ENCODE assay signal across 21 cellular contexts in genomic region chr12:104501115-104501514, GRCh38. TPM values are rescaled to one million over a fixed set of nuclear protein-coding genes. Genes with fewer than 3 reads are reported as not detected.
DNase-seq lines count a peak whose midpoint lies in the region; ATAC-seq and TF ChIP-seq lines count a peak whose summit lies in the region.
"Had no signal": no experiment of that assay in that cellular context is flagged by ENCODE, and none has a peak within 500 bp of the region (broad histone marks: within the 10 kb centered on the region; RNA-seq: fewer than 3 reads in every experiment).

No MANE protein-coding gene starts in this region.

- H3K9me3 Mint-ChIP-seq in natural killer cell, result no peaks in the 10 kb centered on the region
- no peaks in the 10 kb centered on the region for H3K9me3 Mint-ChIP-seq in natural killer cell treated with Interleukin-12 subunit alpha and Interleukin-12 subunit beta and Interleukin-15 and Interleukin-18, amount 100 ng/mL, for 72 hours
- H3K9me3 Mint-ChIP-seq in effector memory CD8-positive, alpha-beta T cell, result no peaks in the 10 kb centered on the region

- H3K9me3 ChIP-seq in KOPT-K1 (ENCODE audit: insufficient read depth, low read length, poor library complexity, severe bottlenecking) (no peaks in the 10 kb centered on the region), left lung (no peaks in the 10 kb centered on the region), vagina (no peaks in the 10 kb centered on the region)
- H3K9me3 ChIP-seq: A549, Peyer's patch, SJCRH30 had no signal

- H3K36me3 ChIP-seq in KOPT-K1 (ENCODE audit: insufficient read depth, low read length), result peaks cover 64% of the 10 kb centered on the region
- H3K36me3 ChIP-seq in left lung, result no peaks in the 10 kb centered on the region
- no peaks in the 10 kb centered on the region for H3K36me3 ChIP-seq in vagina
- H3K36me3 ChIP-seq: Peyer's patch, SJCRH30 had no signal

- H3K27ac ChIP-seq in KOPT-K1 (ENCODE audit: low read depth, low read length, poor library complexity, severe bottlenecking) (peak overlapping the region; percentile 99), left lung (no peak overlapping the region), vagina (peak overlapping the region; percentile 55)
- H3K27ac ChIP-seq: A549, Peyer's patch, SJCRH30 had no signal

- no peak for TF ChIP-seq CTCF in natural killer cell (IDR thresholded peaks at IDR 0.05)
- TF ChIP-seq CTCF in left lung (IDR thresholded peaks at IDR 0.05), result no peak
- TF ChIP-seq CTCF in vagina (IDR thresholded peaks at IDR 0.05), result no peak
- TF ChIP-seq CTCF in omental fat pad (IDR thresholded peaks at IDR 0.05), result no peak

- H3K4me3 ChIP-seq in left lung (no peak overlapping the region), vagina (no peak overlapping the region)
- H3K4me3 ChIP-seq: A549, Peyer's patch, SJCRH30 had no signal

- H3K27ac Mint-ChIP-seq in natural killer cell, result peak overlapping the region; percentile 0 to 35
- H3K27ac Mint-ChIP-seq in natural killer cell treated with Interleukin-12 subunit alpha and Interleukin-12 subunit beta and Interleukin-15 and Interleukin-18, amount 100 ng/mL, for 72 hours, result peak overlapping the region in 1 of 2 donors; percentile 96
- H3K27ac Mint-ChIP-seq in effector memory CD8-positive, alpha-beta T cell, result peak overlapping the region in 1 of 2 donors; percentile 25
- H3K27ac Mint-ChIP-seq: B cell had no signal

- H3K36me3 Mint-ChIP-seq in natural killer cell, result no peaks in the 10 kb centered on the region
- H3K36me3 Mint-ChIP-seq in natural killer cell treated with Interleukin-12 subunit alpha and Interleukin-12 subunit beta and Interleukin-15 and Interleukin-18, amount 100 ng/mL, for 72 hours, result peaks cover 11% of the 10 kb centered on the region
- H3K36me3 Mint-ChIP-seq in effector memory CD8-positive, alpha-beta T cell (ENCODE audit: insufficient read depth), result peaks cover 26% of the 10 kb centered on the region

- no peak for TF ChIP-seq POLR2A in vagina (IDR thresholded peaks at IDR 0.05)

- H3K27me3 ChIP-seq in left lung (no peaks in the 10 kb centered on the region), vagina (no peaks in the 10 kb centered on the region)
- H3K27me3 ChIP-seq: Peyer's patch, SJCRH30 had no signal

- no peak for DNase-seq in natural killer cell
- no peak for DNase-seq in natural killer cell treated with Interleukin-12 subunit alpha and Interleukin-12 subunit beta and Interleukin-15 and Interleukin-18, amount 100 ng/mL, for 72 hours (ENCODE audit: low spot score)
- no peak for DNase-seq in left lung
- no peak for DNase-seq in vagina (ENCODE audit: extremely low spot score in 2 of 2)
- DNase-seq in effector memory CD8-positive, alpha-beta T cell, result no peak
- no peak for DNase-seq in mesenteric fat pad (ENCODE audit: low spot score)
- no peak for DNase-seq in omental fat pad (ENCODE audit: low spot score)
- DNase-seq: CD4-positive, alpha-beta memory T cell; KBM-7; NCI-H1105; NCI-H146; NCI-H2029; NCI-H2227 treated with DMSO at 0.1 percent for 48 hours; NCI-H510A treated with DMSO at 0.1 percent for 48 hours; NCI-H748 treated with DMSO at 0.1 percent for 48 hours; NK-92 treated with Interleukin-12 subunit alpha and Interleukin-12 subunit beta, amount 100 ng/mL, for 24 hours; Peyer's patch; SJCRH30 had no signal

- intact Hi-C loops in natural killer cell (cut with micrococcal nuclease) (no loop called here), left lung (cut with DNase I) (no loop called here), vagina (cut with DNase I) (no loop called here)

- no peaks in the 10 kb centered on the region for H3K27me3 Mint-ChIP-seq in natural killer cell (ENCODE audit: low read depth in 2 of 2)
- no peaks in the 10 kb centered on the region for H3K27me3 Mint-ChIP-seq in natural killer cell treated with Interleukin-12 subunit alpha and Interleukin-12 subunit beta and Interleukin-15 and Interleukin-18, amount 100 ng/mL, for 72 hours
- H3K27me3 Mint-ChIP-seq in effector memory CD8-positive, alpha-beta T cell, result no peaks in the 10 kb centered on the region
- H3K27me3 Mint-ChIP-seq: B cell; CD4-positive, alpha-beta memory T cell had no signal

- no peak overlapping the region for H3K4me3 Mint-ChIP-seq in natural killer cell
- no peak overlapping the region for H3K4me3 Mint-ChIP-seq in natural killer cell treated with Interleukin-12 subunit alpha and Interleukin-12 subunit beta and Interleukin-15 and Interleukin-18, amount 100 ng/mL, for 72 hours
- no peak overlapping the region for H3K4me3 Mint-ChIP-seq in effector memory CD8-positive, alpha-beta T cell
- H3K4me3 Mint-ChIP-seq: B cell had no signal

- no peak for ATAC-seq in natural killer cell
- no peak for ATAC-seq in natural killer cell treated with Interleukin-12 subunit alpha and Interleukin-12 subunit beta and Interleukin-15 and Interleukin-18, amount 100 ng/mL, for 72 hours
- peak; percentile 48 for ATAC-seq in left lung
- ATAC-seq in effector memory CD8-positive, alpha-beta T cell (replicated peaks), result no peak
- no peak for ATAC-seq in omental fat pad (ENCODE audit: low FRiP score)
- ATAC-seq: A549 had no signal

- peaks cover 85 to 86% of the 10 kb centered on the region in 2 donors for H3K4me1 Mint-ChIP-seq in natural killer cell
- peaks cover 82 to 85% of the 10 kb centered on the region in 2 donors for H3K4me1 Mint-ChIP-seq in natural killer cell treated with Interleukin-12 subunit alpha and Interleukin-12 subunit beta and Interleukin-15 and Interleukin-18, amount 100 ng/mL, for 72 hours (ENCODE audit: low read depth in 2 of 2)
- peaks cover 66 to 75% of the 10 kb centered on the region in 2 donors for H3K4me1 Mint-ChIP-seq in effector memory CD8-positive, alpha-beta T cell (ENCODE audit: low read depth in 2 of 2)

- H3K4me1 ChIP-seq in left lung, result peaks cover 0 to 67% of the 10 kb centered on the region in 2 donors
- peaks cover 31% of the 10 kb centered on the region for H3K4me1 ChIP-seq in vagina

RNA-seq across cellular contexts. Expression of gene CHST11, which starts 44.4 kb away (rescaled TPM):
- total RNA-seq in natural killer cell (100 to 1,000 TPM in 1 of 3 donors, 10 to 100 TPM in 2; 85.3 to 118 (median 96.1) TPM), left lung (10 to 100 TPM; 39.3 to 56.9 TPM), vagina (40.0 TPM), mesenteric fat pad (15.4 TPM), omental fat pad (10 to 100 TPM; 12.2 to 58.6 (median 30.1) TPM)
- total RNA-seq in natural killer cell treated with Interleukin-12 subunit alpha and Interleukin-12 subunit beta and Interleukin-15 and Interleukin-18, amount 100 ng/mL, for 72 hours, result 100 to 1,000 TPM; 195 to 374 TPM

Comparison
In these comparisons a context has a peak if more than half of its experiments do, and no peak if none do; other contexts are left out.
1. H3K27ac ChIP-seq: peak in KOPT-K1 (single experiment) and vagina (single experiment); none in left lung (0 of 2).